ENCODE assay signal across 1 cellular context in genomic region chr20:62794007-62794724, GRCh38.
TF ChIP-seq lines count a peak whose summit lies in the region.

No MANE protein-coding gene starts in this region.

TF ChIP-seq in GM12878, 131 proteins besides CTCF, POLR2A, EP300 and RAD21 (continued from another document):
- TF ChIP-seq REST (IDR thresholded peaks at IDR 0.05; ENCODE audit: low read depth, low read length) (no peak), ZNF622 (IDR thresholded peaks at IDR 0.05) (no peak)
